25 cellular contexts compared by ENCODE assay signal in the genomic region with DNA sequence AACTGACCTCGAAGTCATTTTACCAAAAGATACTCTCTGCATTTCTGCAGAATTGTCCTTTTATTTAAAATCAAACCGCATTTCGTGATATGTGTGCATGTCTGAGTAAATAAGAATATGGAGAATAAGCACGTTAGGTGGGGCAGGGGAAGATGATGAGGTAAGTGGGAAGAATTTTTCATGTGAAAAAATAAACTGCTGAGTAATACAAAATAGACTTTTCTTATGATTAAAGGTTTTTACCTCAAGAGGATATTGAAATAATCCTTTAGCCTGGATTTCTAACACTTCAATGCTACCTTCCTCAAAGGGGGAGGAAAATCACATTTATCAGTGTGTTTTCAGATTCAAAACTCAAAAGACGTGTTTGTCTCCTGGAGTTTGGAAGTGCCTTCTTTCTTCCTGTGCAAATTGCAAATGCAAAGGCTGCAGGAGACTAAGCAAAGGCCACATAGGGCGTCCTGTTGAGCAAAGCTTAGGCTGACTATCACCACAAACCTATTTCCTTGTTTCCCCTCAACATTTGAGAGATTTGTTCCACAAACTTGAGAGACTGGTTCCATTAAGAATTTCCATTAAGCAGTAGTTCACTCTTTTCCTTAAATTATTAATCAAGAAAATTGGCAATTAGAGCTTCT.
"Had no signal": no experiment of that assay in that cellular context is flagged by ENCODE, and none has a peak within 500 bp of the region (broad histone marks: within the 10 kb centered on the region; RNA-seq: fewer than 3 reads in every experiment).

No MANE protein-coding gene starts in this region.

- H3K4me3 ChIP-seq: pancreas, prostate gland, sigmoid colon, thoracic aorta, uterus had no signal

- H3K4me1 ChIP-seq: pancreas, prostate gland, sigmoid colon, uterus had no signal

- H3K9me3 ChIP-seq: pancreas, prostate gland, uterus had no signal

- H3K36me3 ChIP-seq: pancreas, prostate gland, sigmoid colon, thoracic aorta, uterus had no signal

- H3K27ac Mint-ChIP-seq: activated B cell treated with CpG ODN at 0.5 μM for 24 hours; activated naive CD8-positive, alpha-beta T cell; activated T-cell treated with anti-CD3 and anti-CD28 coated beads, Interleukin-2, amount 50 U/mL, for 72 hours; naive B cell; nephron progenitor cell; stimulated activated effector memory CD8-positive, alpha-beta T cell treated with anti-CD3 and anti-CD28 coated beads, Interleukin-12 subunit alpha, Interleukin-12 subunit beta, amount 100 ng/mL, for 72 hours; stimulated activated naive CD8-positive, alpha-beta T cell treated with anti-CD3 and anti-CD28 coated beads, Interleukin-15, Interleukin-2, amounts not matched to agents 100 ng/mL and 50 ng/mL, for 24 hours had no signal

- H3K27me3 Mint-ChIP-seq: activated B cell treated with CpG ODN at 0.5 μM for 24 hours; activated naive CD8-positive, alpha-beta T cell; central memory CD8-positive, alpha-beta T cell; naive B cell; stimulated activated naive CD8-positive, alpha-beta T cell treated with anti-CD3 and anti-CD28 coated beads, Interleukin-15, Interleukin-2, amounts not matched to agents 100 ng/mL and 50 ng/mL, for 24 hours had no signal

- ATAC-seq: activated T-cell treated with anti-CD3 and anti-CD28 coated beads, Interleukin-2, amount 50 U/mL, for 72 hours; left cardiac atrium; left ventricle myocardium superior; pancreas; stimulated activated effector memory CD8-positive, alpha-beta T cell treated with anti-CD3 and anti-CD28 coated beads, Interleukin-12 subunit alpha, Interleukin-12 subunit beta, amount 100 ng/mL, for 72 hours had no signal

- DNase-seq: activated B cell treated with CpG ODN at 0.5 μM for 24 hours; activated naive CD4-positive, alpha-beta T cell; activated T-cell treated with anti-CD3 and anti-CD28 coated beads for 4 hours; activated T-cell treated with anti-CD3 and anti-CD28 coated beads, Interleukin-2, amount 50 U/mL, for 72 hours; anterior cingulate cortex; dermis blood vessel endothelial cell; effector CD4-positive, alpha-beta T cell; left cardiac atrium; left ventricle myocardium superior; naive B cell; nephron progenitor cell; nucleus accumbens; pancreas; sigmoid colon; small intestine; stimulated activated CD4-positive, alpha-beta T cell treated with anti-CD3 and anti-CD28 coated beads, Interleukin-4, amount 100 ng/mL, for 24 hours; T-helper 2 cell; trophoblast cell; uterus had no signal

- H3K4me1 Mint-ChIP-seq: activated B cell treated with CpG ODN at 0.5 μM for 24 hours; central memory CD8-positive, alpha-beta T cell; naive B cell; nephron progenitor cell; stimulated activated effector memory CD8-positive, alpha-beta T cell treated with anti-CD3 and anti-CD28 coated beads, Interleukin-12 subunit alpha, Interleukin-12 subunit beta, amount 100 ng/mL, for 72 hours had no signal

- H3K27ac ChIP-seq: pancreas, prostate gland, sigmoid colon, thoracic aorta, uterus had no signal

- H3K4me3 Mint-ChIP-seq: activated B cell treated with CpG ODN at 0.5 μM for 24 hours; activated naive CD8-positive, alpha-beta T cell; activated T-cell treated with anti-CD3 and anti-CD28 coated beads, Interleukin-2, amount 50 U/mL, for 72 hours; central memory CD8-positive, alpha-beta T cell; naive B cell; nephron progenitor cell; stimulated activated effector memory CD8-positive, alpha-beta T cell treated with anti-CD3 and anti-CD28 coated beads, Interleukin-12 subunit alpha, Interleukin-12 subunit beta, amount 100 ng/mL, for 72 hours; stimulated activated naive CD8-positive, alpha-beta T cell treated with anti-CD3 and anti-CD28 coated beads, Interleukin-15, Interleukin-2, amounts not matched to agents 100 ng/mL and 50 ng/mL, for 24 hours had no signal

- H3K36me3 Mint-ChIP-seq: activated naive CD8-positive, alpha-beta T cell; naive B cell; stimulated activated effector memory CD8-positive, alpha-beta T cell treated with anti-CD3 and anti-CD28 coated beads, Interleukin-12 subunit alpha, Interleukin-12 subunit beta, amount 100 ng/mL, for 72 hours had no signal

- H3K27me3 ChIP-seq: pancreas, sigmoid colon, uterus had no signal
